ENCODE assay signal across 17 cellular contexts in genomic region chr17:41383690-41384089, GRCh38. TPM values are rescaled to one million over a fixed set of nuclear protein-coding genes. Genes with fewer than 3 reads are reported as not detected.
DNase-seq lines count a peak whose midpoint lies in the region; ATAC-seq and TF ChIP-seq lines count a peak whose summit lies in the region.
"Had no signal": no experiment of that assay in that cellular context is flagged by ENCODE, and none has a peak within 500 bp of the region (broad histone marks: within the 10 kb centered on the region; RNA-seq: fewer than 3 reads in every experiment).

No MANE protein-coding gene starts in this region.

- peaks cover 18% of the 10 kb centered on the region for H3K4me1 ChIP-seq in foreskin keratinocyte

- TF ChIP-seq POLR2A in NB4 (IDR thresholded peaks at IDR 0.05; ENCODE audit: extremely low read depth, insufficient read length) = no peak

- H3K4me3 ChIP-seq in NB4 (ENCODE audit: low read depth, low read length) = no peak overlapping the region

- TF ChIP-seq CTCF in HFFc6 (IDR thresholded peaks at IDR 0.05) (no peak), NB4 (IDR thresholded peaks at IDR 0.05; ENCODE audit: low read depth, low read length) (no peak), foreskin keratinocyte (conservative IDR thresholded peaks at IDR 0.05) (no peak)

- peak overlapping the region; percentile 91; the same call in 1 of the 2 replicates for H3K27ac Mint-ChIP-seq in HFFc6
- H3K27ac Mint-ChIP-seq: CD4-positive, CD25-positive, alpha-beta regulatory T cell had no signal

- H3K9me3 Mint-ChIP-seq in HFFc6 = peaks cover 12% of the 10 kb centered on the region

- H3K4me1 Mint-ChIP-seq in HFFc6 (ENCODE audit: low read depth) = peaks cover 52% of the 10 kb centered on the region
- H3K4me1 Mint-ChIP-seq: CD4-positive, CD25-positive, alpha-beta regulatory T cell had no signal

- DNase-seq in HFFc6 (no peak), NB4 (ENCODE audit: low read depth) (peak; percentile 17), foreskin keratinocyte (no peak), Kasumi-1 (lab: John Stamatoyannopoulos, UW) (no peak)
- DNase-seq: CD4-positive, CD25-positive, alpha-beta regulatory T cell; DMS53; KBM-7; NCI-H1105 treated with DMSO at 0.1 percent for 48 hours; NCI-H1930; NCI-H524; OCI-M1 had no signal

- H3K27me3 Mint-ChIP-seq in HFFc6 (ENCODE audit: insufficient read depth) = no peaks in the 10 kb centered on the region

- H3K36me3 Mint-ChIP-seq in HFFc6 (ENCODE audit: low read depth) = peaks cover 26% of the 10 kb centered on the region
- H3K36me3 Mint-ChIP-seq: CD4-positive, CD25-positive, alpha-beta regulatory T cell had no signal

- H3K27ac ChIP-seq in foreskin keratinocyte = peak overlapping the region; percentile 97
- H3K27ac ChIP-seq: RWPE1 had no signal

- ATAC-seq in foreskin keratinocyte = no peak
- no peak for ATAC-seq in GM18870 (IDR thresholded peaks at IDR 0.05; ENCODE audit: unreplicated experiment)
- ATAC-seq in GM21576 (IDR thresholded peaks at IDR 0.05; ENCODE audit: unreplicated experiment) = no peak
- ATAC-seq: HCT116 had no signal

- H3K27me3 ChIP-seq in foreskin keratinocyte = no peaks in the 10 kb centered on the region

- no peak overlapping the region for H3K4me3 Mint-ChIP-seq in HFFc6
- H3K4me3 Mint-ChIP-seq: CD4-positive, CD25-positive, alpha-beta regulatory T cell had no signal

RNA-seq across cellular contexts. Expression of gene KRT34, which starts 1.6 kb away (rescaled TPM):
- 100 to 1,000 TPM in 2 of 6 experiments, 10 to 100 TPM in 4; 58.8 to 247 (median 71.3) TPM for total RNA-seq in HFFc6 (2021; fragmentation: NEBNext Ultra II Directional; extraction: Animal tissue kit (Norgen Biotek cat#: 25700))
- 11.8 and 20.8 TPM in 2 replicates for total RNA-seq in foreskin keratinocyte
- polyA plus RNA-seq in foreskin keratinocyte = 12.5 and 21.0 TPM in 2 replicates
- total RNA-seq: CD4-positive, CD25-positive, alpha-beta regulatory T cell; SK-MEL-5 had no signal
- polyA plus RNA-seq: CD4-positive, CD25-positive, alpha-beta regulatory T cell had no signal

RNA-seq across cellular contexts. Expression of gene KRT31, which starts 13.7 kb away (rescaled TPM):
- under 1 TPM in 2 of 6 experiments, not detected in 4; 0.09 to 0.14 TPM for total RNA-seq in HFFc6 (2021; fragmentation: NEBNext Ultra II Directional; extraction: Animal tissue kit (Norgen Biotek cat#: 25700))
- total RNA-seq in foreskin keratinocyte = 5.3 and 27.0 TPM in 2 replicates
- polyA plus RNA-seq in foreskin keratinocyte = 8.3 and 39.4 TPM in 2 replicates
- total RNA-seq: CD4-positive, CD25-positive, alpha-beta regulatory T cell; M059J; SK-MEL-5 had no signal
- polyA plus RNA-seq: CD4-positive, CD25-positive, alpha-beta regulatory T cell had no signal

RNA-seq across cellular contexts. Expression of gene KRT33B, which starts 14.1 kb away (rescaled TPM):
- total RNA-seq in HFFc6 (2021; fragmentation: NEBNext Ultra II Directional; extraction: Animal tissue kit (Norgen Biotek cat#: 25700)) = 1 to 10 TPM in 2 of 6 experiments, under 1 TPM in 4; 0.75 to 2.5 (median 0.96) TPM
- 0.31 and 0.60 TPM in 2 replicates for total RNA-seq in foreskin keratinocyte
- 0.32 and 0.57 TPM in 2 replicates for polyA plus RNA-seq in foreskin keratinocyte
- total RNA-seq: CD4-positive, CD25-positive, alpha-beta regulatory T cell; SK-MEL-5 had no signal
- polyA plus RNA-seq: CD4-positive, CD25-positive, alpha-beta regulatory T cell had no signal

RNA-seq across cellular contexts. Expression of gene KRT33A, which starts 33.1 kb away (rescaled TPM):
- not detected for total RNA-seq in HFFc6 (2021; fragmentation: NEBNext Ultra II Directional; extraction: Animal tissue kit (Norgen Biotek cat#: 25700))
- total RNA-seq in foreskin keratinocyte = not detected in 2 replicates
- not detected in 2 replicates for polyA plus RNA-seq in foreskin keratinocyte
- total RNA-seq: CD4-positive, CD25-positive, alpha-beta regulatory T cell; SK-MEL-5 had no signal
- polyA plus RNA-seq: CD4-positive, CD25-positive, alpha-beta regulatory T cell had no signal

RNA-seq across cellular contexts. Expression of gene KRT37, which starts 40.7 kb away (rescaled TPM):
- total RNA-seq in HFFc6 (2021; fragmentation: NEBNext Ultra II Directional; extraction: Animal tissue kit (Norgen Biotek cat#: 25700)) = not detected
- not detected in 2 replicates for total RNA-seq in foreskin keratinocyte
- polyA plus RNA-seq in foreskin keratinocyte = 0.04 TPM in 1 of 2 replicates, not detected in the other
- total RNA-seq: CD4-positive, CD25-positive, alpha-beta regulatory T cell; M059J; SK-MEL-5 had no signal
- polyA plus RNA-seq: CD4-positive, CD25-positive, alpha-beta regulatory T cell had no signal
